Comparison of ENCODE assay signal across 20 cellular contexts in the genomic region with DNA sequence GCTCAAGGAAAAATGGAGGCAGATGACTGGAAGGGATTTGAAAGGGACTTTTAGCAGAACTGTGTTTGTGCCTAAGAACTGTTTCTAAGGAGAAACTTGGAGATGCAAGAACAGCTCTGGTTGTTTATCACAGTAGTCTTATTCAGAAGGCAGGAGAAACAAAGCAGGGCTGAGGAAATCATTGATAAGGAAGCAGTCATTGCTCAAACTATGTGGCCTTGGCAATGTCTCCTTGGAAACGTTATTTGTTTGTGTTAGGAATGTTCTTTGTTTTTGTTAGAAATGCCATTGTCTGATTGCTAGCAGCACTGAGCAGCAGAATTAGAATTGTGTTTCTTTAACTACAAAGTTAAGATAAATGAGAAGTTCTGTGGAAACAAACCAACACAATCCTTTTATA.
DNase-seq lines count a peak whose midpoint lies in the region; ATAC-seq, FAIRE-seq and TF ChIP-seq lines count a peak whose summit lies in the region.
"Had no signal": no experiment of that assay in that cellular context is flagged by ENCODE, and none has a peak within 500 bp of the region (broad histone marks: within the 10 kb centered on the region; RNA-seq: fewer than 3 reads in every experiment).

No MANE protein-coding gene starts in this region.

- FAIRE-seq in HepG2 (lab: Jason Lieb, UNC), result no peak
- FAIRE-seq: GM12892, urothelium cell line had no signal

- DNase-seq in HepG2 (ENCODE audit: low spot score), result no peak
- DNase-seq in fibroblast of pulmonary artery (ENCODE audit: low read depth), result peak; percentile 77
- peak; percentile 2 for DNase-seq in medulla oblongata (ENCODE audit: extremely low spot score)
- DNase-seq in substantia nigra (lab: John Stamatoyannopoulos, UW), result no peak
- no peak for DNase-seq in osteocyte (ENCODE audit: extremely low spot score, unreplicated experiment)
- DNase-seq in spleen, result no peak
- DNase-seq: amygdala; CD8-positive, alpha-beta memory T cell; H7; IMR-90; mucosa of descending colon; stimulated activated naive B cell treated with anti-CD40 and anti-IgM and Interleukin-4, amounts not matched to agents 10 μg/mL and 1 μg/mL and 100 μg/mL, for 72 hours; WERI-Rb-1 had no signal

- TF ChIP-seq CTCF in liver (IDR thresholded peaks at IDR 0.05; ENCODE audit: low read depth, low read length, missing input control) (no peak), HepG2 (CRISPR knock-in tag; IDR thresholded peaks at IDR 0.05) (no peak), fibroblast of pulmonary artery (IDR thresholded peaks at IDR 0.05; ENCODE audit: low read length, missing control alignments) (no peak), osteocyte (IDR thresholded peaks at IDR 0.05) (no peak), spleen (IDR thresholded peaks at IDR 0.05 in 8 of 11, conservative IDR thresholded peaks at IDR 0.05 in 3 of 11) (no peak)

- no peak for TF ChIP-seq EP300 in HepG2 (IDR thresholded peaks at IDR 0.05; ENCODE audit: low read depth in 2 of 2, low read length in 2 of 2)
- no peak for TF ChIP-seq EP300 in HepG2 (CRISPR knock-in tag; IDR thresholded peaks at IDR 0.05; ENCODE audit: borderline replicate concordance)

- H3K27me3 ChIP-seq in liver (ENCODE audit: control insufficient read depth in 4 of 4, insufficient read depth in 4 of 4, low read length in 3 of 4) (no peaks in the 10 kb centered on the region), HepG2 (ENCODE audit: control insufficient read depth in 1 of 2, insufficient read depth in 2 of 2, low read length in 2 of 2) (no peaks in the 10 kb centered on the region; a peak in 1 of 5 replicates), spleen (replicated peaks in 1 of 7) (no peaks in the 10 kb centered on the region)
- H3K27me3 ChIP-seq: ovary had no signal

- no peaks in the 10 kb centered on the region for H3K36me3 Mint-ChIP-seq in osteocyte (ENCODE audit: unreplicated experiment)
- H3K36me3 Mint-ChIP-seq: CD8-positive, alpha-beta memory T cell; stimulated activated naive B cell treated with anti-CD40 and anti-IgM and Interleukin-4, amounts not matched to agents 10 μg/mL and 1 μg/mL and 100 μg/mL, for 72 hours had no signal

- TF ChIP-seq RAD21 in liver (IDR thresholded peaks at IDR 0.05) (no peak), HepG2 (CRISPR knock-in tag; IDR thresholded peaks at IDR 0.05) (no peak)

- CTCF ChIA-PET in HepG2 (lab: Yijun Ruan, JAX; ENCODE audit: low intra/inter-chr PET ratio, low total read pairs), result no interaction called here

- no peak overlapping the region for H3K27ac Mint-ChIP-seq in osteocyte (ENCODE audit: unreplicated experiment)
- H3K27ac Mint-ChIP-seq: activated T-helper 17 cell treated with anti-CD3 and anti-CD28 coated beads, Interleukin-2, amount 50 U/mL, for 72 hours; CD8-positive, alpha-beta memory T cell; dendritic cell treated with granulocyte-macrophage colony-stimulating factor and Interleukin-4, amounts not matched to agents 40 ng/mL and 50 ng/mL, for 4 days; stimulated activated naive B cell treated with anti-CD40 and anti-IgM and Interleukin-4, amounts not matched to agents 10 μg/mL and 1 μg/mL and 100 μg/mL, for 72 hours had no signal

- H3K4me1 ChIP-seq in liver (ENCODE audit: control insufficient read depth in 4 of 4, insufficient read depth in 4 of 4, low read length in 3 of 4) (no peaks in the 10 kb centered on the region), HepG2 (ENCODE audit: insufficient read depth, low read length) (no peaks in the 10 kb centered on the region), spleen (no peaks in the 10 kb centered on the region)

- intact Hi-C loops in HepG2 (cut with micrococcal nuclease; ENCODE audit: unreplicated experiment) (no loop called here), spleen (cut with DNase I; ENCODE audit: low total_unique reads) (no loop called here)

- H3K9ac ChIP-seq in liver (ENCODE audit: low read depth in 1 of 2, low read length in 2 of 2) (no peak overlapping the region), HepG2 (ENCODE audit: insufficient read depth, low read depth, low read length) (no peak overlapping the region)

- TF ChIP-seq POLR2A in HepG2 (IDR thresholded peaks at IDR 0.05; ENCODE audit: insufficient read depth in 1 of 2, low read depth in 2 of 2, low read length in 2 of 2) (no peak), spleen (IDR thresholded peaks at IDR 0.05) (no peak)

- no TSS peak for BruUV-seq in HepG2 (replicated peaks; lab: Mats Ljungman, UMichigan)

- H3K4me3 ChIP-seq in liver (ENCODE audit: low read depth in 1 of 3, low read length in 3 of 3), result no peak overlapping the region
- no peak overlapping the region for H3K4me3 ChIP-seq in HepG2 (replicated peaks in 1 of 3; ENCODE audit: insufficient read depth in 1 of 3, low read depth in 2 of 3, low read length in 3 of 3)
- no peak overlapping the region for H3K4me3 ChIP-seq in fibroblast of pulmonary artery (replicated peaks; ENCODE audit: low read depth, low read length)
- no peak overlapping the region for H3K4me3 ChIP-seq in spleen
- H3K4me3 ChIP-seq: mucosa of descending colon, ovary had no signal

- ATAC-seq in HepG2, result no peak
- ATAC-seq in HG03097 (IDR thresholded peaks at IDR 0.05; ENCODE audit: low FRiP score, unreplicated experiment), result no peak
- ATAC-seq: activated T-helper 17 cell treated with anti-CD3 and anti-CD28 coated beads, Interleukin-2, amount 50 U/mL, for 72 hours; mucosa of descending colon; stimulated activated naive B cell treated with anti-CD40 and anti-IgM and Interleukin-4, amounts not matched to agents 10 μg/mL and 1 μg/mL and 100 μg/mL, for 72 hours had no signal

- H4K20me1 ChIP-seq in HepG2 (ENCODE audit: insufficient read depth, low read length), result no peaks in the 10 kb centered on the region

- no peaks in the 10 kb centered on the region for H3K79me2 ChIP-seq in HepG2 (ENCODE audit: insufficient read depth, low read length)

- 1% methylated on average over 1 of the region's 1 CpG for WGBS in liver
- 0% methylated on average over 1 of the region's 1 CpG for WGBS in HepG2 (ENCODE audit: low lambda C conversion rate)
- 3 to 9% (median 6%) methylated on average over 1 of the region's 1 CpG for WGBS in spleen, 5 donors

- H3K9me3 ChIP-seq in liver (ENCODE audit: control insufficient read depth in 4 of 4, low read length in 3 of 4) (no peaks in the 10 kb centered on the region), HepG2 (ENCODE audit: low read length) (peaks cover 71% of the 10 kb centered on the region), spleen (peaks cover 0 to 23% (median 0%) of the 10 kb centered on the region in 8 donors)
- H3K9me3 ChIP-seq: ovary had no signal

- H3K36me3 ChIP-seq in liver (ENCODE audit: control insufficient read depth in 4 of 4, insufficient read depth in 3 of 4, low read depth in 1 of 4, low read length in 3 of 4), result no peaks in the 10 kb centered on the region
- H3K36me3 ChIP-seq in HepG2 (replicated peaks in 1 of 2; ENCODE audit: control insufficient read depth in 1 of 2, insufficient read depth in 2 of 2, low read length in 2 of 2), result no peaks in the 10 kb centered on the region
- H3K36me3 ChIP-seq in spleen, result no peaks in the 10 kb centered on the region
- H3K36me3 ChIP-seq: ovary, WERI-Rb-1 had no signal

- H2AFZ ChIP-seq in HepG2 (ENCODE audit: low read length), result no peak overlapping the region

- peaks cover 7% of the 10 kb centered on the region for H3K9me3 Mint-ChIP-seq in osteocyte (ENCODE audit: unreplicated experiment)

- POLR2A ChIA-PET in HepG2 (lab: Yijun Ruan, JAX), result no interaction called here

- in situ Hi-C loops in HepG2 (cut with HindIII; ENCODE audit: extremely low pct_ligation_motif_present, low pct_unique_long_range_greater_than_20kb), result no loop called here

- H3K4me1 Mint-ChIP-seq in osteocyte (ENCODE audit: unreplicated experiment), result no peaks in the 10 kb centered on the region
- H3K4me1 Mint-ChIP-seq: activated T-helper 17 cell treated with anti-CD3 and anti-CD28 coated beads, Interleukin-2, amount 50 U/mL, for 72 hours; CD8-positive, alpha-beta memory T cell; stimulated activated naive B cell treated with anti-CD40 and anti-IgM and Interleukin-4, amounts not matched to agents 10 μg/mL and 1 μg/mL and 100 μg/mL, for 72 hours had no signal

- no peak overlapping the region for H3K27ac ChIP-seq in liver (ENCODE audit: low read depth in 1 of 2, low read length in 2 of 2)
- H3K27ac ChIP-seq in HepG2 (ENCODE audit: extremely low read length, insufficient read depth, low read length), result no peak overlapping the region
- H3K27ac ChIP-seq in substantia nigra (ENCODE audit: low read depth, low read length, poor library complexity, severe bottlenecking), result no peak overlapping the region
- H3K27ac ChIP-seq in spleen, result no peak overlapping the region
- H3K27ac ChIP-seq: WERI-Rb-1 had no signal

- H3K27me3 Mint-ChIP-seq in osteocyte (ENCODE audit: unreplicated experiment), result no peaks in the 10 kb centered on the region
- H3K27me3 Mint-ChIP-seq: activated T-helper 17 cell treated with anti-CD3 and anti-CD28 coated beads, Interleukin-2, amount 50 U/mL, for 72 hours; CD8-positive, alpha-beta memory T cell; dendritic cell treated with granulocyte-macrophage colony-stimulating factor and Interleukin-4, amounts not matched to agents 40 ng/mL and 50 ng/mL, for 4 days; stimulated activated naive B cell treated with anti-CD40 and anti-IgM and Interleukin-4, amounts not matched to agents 10 μg/mL and 1 μg/mL and 100 μg/mL, for 72 hours had no signal

- no peak overlapping the region for H3K4me3 Mint-ChIP-seq in osteocyte (ENCODE audit: unreplicated experiment)
- H3K4me3 Mint-ChIP-seq: activated T-helper 17 cell treated with anti-CD3 and anti-CD28 coated beads, Interleukin-2, amount 50 U/mL, for 72 hours; CD8-positive, alpha-beta memory T cell; dendritic cell treated with granulocyte-macrophage colony-stimulating factor and Interleukin-4, amounts not matched to agents 40 ng/mL and 50 ng/mL, for 4 days; stimulated activated naive B cell treated with anti-CD40 and anti-IgM and Interleukin-4, amounts not matched to agents 10 μg/mL and 1 μg/mL and 100 μg/mL, for 72 hours had no signal

- no peak overlapping the region for H3K4me2 ChIP-seq in HepG2 (ENCODE audit: low read depth, low read length)

TF ChIP-seq in liver, 16 proteins besides CTCF, POLR2A, EP300 and RAD21:
- peak; percentile 37 for TF ChIP-seq NR2F2 (IDR thresholded peaks at IDR 0.05)
- TF ChIP-seq, protein P1, sequence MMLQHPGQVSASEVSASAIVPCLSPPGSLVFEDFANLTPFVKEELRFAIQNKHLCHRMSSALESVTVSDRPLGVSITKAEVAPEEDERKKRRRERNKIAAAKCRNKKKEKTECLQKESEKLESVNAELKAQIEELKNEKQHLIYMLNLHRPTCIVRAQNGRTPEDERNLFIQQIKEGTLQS (IDR thresholded peaks at IDR 0.05), result no peak

TF ChIP-seq in HepG2, 621 proteins besides CTCF, POLR2A, EP300 and RAD21 (continues in another document):
- TF ChIP-seq CBX1 (IDR thresholded peaks at IDR 0.05; ENCODE audit: low read depth) (no peak), TARDBP (CRISPR knock-in tag; IDR thresholded peaks at IDR 0.05) (no peak)
- TF ChIP-seq, protein P2, sequence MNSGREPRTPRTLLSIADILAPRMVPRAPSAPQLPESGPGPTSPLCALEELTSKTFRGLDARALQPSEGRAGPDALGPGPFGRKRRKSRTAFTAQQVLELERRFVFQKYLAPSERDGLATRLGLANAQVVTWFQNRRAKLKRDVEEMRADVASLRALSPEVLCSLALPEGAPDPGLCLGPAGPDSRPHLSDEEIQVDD (CRISPR knock-in tag; IDR thresholded peaks at IDR 0.05; ENCODE audit: borderline replicate concordance), result no peak

Comparison
In these comparisons a context has a peak if more than half of its experiments do, and no peak if none do; other contexts are left out.
1. DNase-seq: peak in fibroblast of pulmonary artery (single experiment) and medulla oblongata (single experiment); none in HepG2 (single experiment), substantia nigra (0 of 49), osteocyte (single experiment) and spleen (single experiment).